ENCODE assay signal across 14 cellular contexts in the genomic region with DNA sequence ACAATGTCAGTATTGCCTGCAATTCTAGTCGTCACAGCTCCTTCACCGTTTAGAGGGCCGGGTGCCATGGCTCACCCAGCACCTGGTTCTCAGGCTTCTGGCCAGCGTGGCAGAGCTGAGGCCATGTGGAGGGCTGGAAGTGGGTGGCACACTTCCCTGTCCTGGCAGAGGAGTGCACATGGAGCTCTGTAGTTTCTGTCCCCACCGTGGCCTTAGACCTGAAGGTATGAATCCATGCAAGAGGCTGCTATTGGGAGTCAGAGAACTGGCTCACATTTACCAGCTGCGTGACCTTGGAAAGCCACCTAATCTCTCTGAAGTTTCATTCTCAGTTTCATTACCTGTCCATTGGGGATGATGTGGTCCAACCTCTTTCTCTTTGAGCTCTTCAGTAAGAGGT.
DNase-seq lines count a peak whose midpoint lies in the region; ATAC-seq and TF ChIP-seq lines count a peak whose summit lies in the region.
"Had no signal": no experiment of that assay in that cellular context is flagged by ENCODE, and none has a peak within 500 bp of the region (broad histone marks: within the 10 kb centered on the region; RNA-seq: fewer than 3 reads in every experiment).

No MANE protein-coding gene starts in this region.

- peak; percentile 79 for DNase-seq in MM.1S
- no peak for DNase-seq in HUDEP-2 (lab: John Stamatoyannopoulos, UW; ENCODE audit: unreplicated experiment in 76 of 76)
- DNase-seq in OCI-M2 (lab: John Stamatoyannopoulos, UW; ENCODE audit: unreplicated experiment), result no peak
- no peak for DNase-seq in GOT3 (lab: John Stamatoyannopoulos, UW)
- DNase-seq: activated CD8-positive, alpha-beta memory T cell treated with anti-CD3 and anti-CD28 coated beads, Interleukin-2, amount 10 ng/mL, durations not matched to agents 7 days and 5 days; activated naive CD4-positive, alpha-beta T cell treated with Interleukin-2 at 50 U/mL for 16 hours; HCEC 1CT; T-helper 17 cell; uterus had no signal

- TF ChIP-seq CTCF in MM.1S (IDR thresholded peaks at IDR 0.05; ENCODE audit: low read length), result no peak

- H2AFZ ChIP-seq in MM.1S (ENCODE audit: low read length), result no peak overlapping the region

- no peak overlapping the region for H3K4me3 ChIP-seq in MM.1S (ENCODE audit: low read length)
- H3K4me3 ChIP-seq: coronary artery, uterus had no signal

- peaks cover 16% of the 10 kb centered on the region for H3K4me1 ChIP-seq in MM.1S (ENCODE audit: low read length)
- H3K4me1 ChIP-seq: uterus had no signal

- H3K79me2 ChIP-seq in MM.1S (ENCODE audit: low read length), result no peaks in the 10 kb centered on the region

- ATAC-seq in GM18511 (IDR thresholded peaks at IDR 0.05; ENCODE audit: unreplicated experiment), result peak; percentile 74
- peak; percentile 50 for ATAC-seq in GM19467 (IDR thresholded peaks at IDR 0.05; ENCODE audit: unreplicated experiment)
- ATAC-seq in HG02885 (IDR thresholded peaks at IDR 0.05; ENCODE audit: poor library complexity, unreplicated experiment), result peak; percentile 61
- ATAC-seq in HG03097 (IDR thresholded peaks at IDR 0.05; ENCODE audit: low FRiP score, unreplicated experiment), result no peak
- ATAC-seq: activated CD8-positive, alpha-beta memory T cell treated with anti-CD3 and anti-CD28 coated beads, Interleukin-2, amount 10 ng/mL, durations not matched to agents 7 days and 5 days; T-helper 17 cell had no signal

- H3K27ac ChIP-seq in MM.1S (ENCODE audit: low read length), result peak overlapping the region; percentile 15; the same call in 1 of the 2 replicates
- H3K27ac ChIP-seq: coronary artery, uterus had no signal

- no peaks in the 10 kb centered on the region for H3K36me3 ChIP-seq in MM.1S (replicated peaks; ENCODE audit: insufficient read depth, low read length)
- H3K36me3 ChIP-seq: uterus had no signal

- no peaks in the 10 kb centered on the region for H3K9me3 ChIP-seq in MM.1S (replicated peaks; ENCODE audit: insufficient read depth, low read length)
- H3K9me3 ChIP-seq: uterus had no signal

- H4K20me1 ChIP-seq in MM.1S (ENCODE audit: insufficient read depth, low read length), result no peaks in the 10 kb centered on the region

- no peak overlapping the region for H3K9ac ChIP-seq in MM.1S (ENCODE audit: low read length)

- no peaks in the 10 kb centered on the region for H3K27me3 ChIP-seq in MM.1S (replicated peaks; ENCODE audit: insufficient read depth, low read length)
- H3K27me3 ChIP-seq: uterus had no signal

- no peaks in the 10 kb centered on the region for H3F3A ChIP-seq in MM.1S (ENCODE audit: insufficient read depth, low read length)

- no peaks in the 10 kb centered on the region for H3K9me2 ChIP-seq in MM.1S (replicated peaks; ENCODE audit: insufficient read depth, low read length)

- peak overlapping the region; percentile 15; the same call in 1 of the 2 replicates for H3K4me2 ChIP-seq in MM.1S (ENCODE audit: low read depth, low read length)
